Comparison of ENCODE assay signal across 30 cellular contexts in the genomic region with DNA sequence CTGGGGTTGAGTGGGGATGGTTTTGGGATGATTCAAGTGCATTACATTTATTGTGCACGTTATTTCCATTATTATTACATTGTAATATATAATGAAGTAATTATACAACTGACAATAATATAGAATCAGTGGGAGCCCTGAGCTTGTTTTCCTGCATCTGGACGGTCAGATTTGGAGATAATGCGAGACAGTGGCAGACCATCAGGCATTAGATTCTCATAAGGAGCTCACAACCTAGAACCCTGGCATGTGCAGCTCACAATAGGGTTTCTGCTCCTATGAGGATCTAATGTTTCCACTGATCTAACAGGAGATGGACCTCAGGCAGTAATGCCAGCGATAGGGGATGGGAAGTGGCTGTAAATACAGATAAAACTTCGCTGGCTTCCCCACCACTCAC.
"Had no signal": no experiment of that assay in that cellular context is flagged by ENCODE, and none has a peak within 500 bp of the region (broad histone marks: within the 10 kb centered on the region; RNA-seq: fewer than 3 reads in every experiment).

No MANE protein-coding gene starts in this region.

- H3K9me3 ChIP-seq: adrenal gland, ascending aorta, body of pancreas, breast epithelium had no signal

- H3K27me3 ChIP-seq: adrenal gland, ascending aorta, body of pancreas, brain microvascular endothelial cell, breast epithelium, cardiac muscle cell had no signal

- H3K4me3 ChIP-seq: adrenal gland, ascending aorta, body of pancreas, breast epithelium, cardiac muscle cell had no signal

- H3K27ac ChIP-seq: adrenal gland, ascending aorta, body of pancreas, brain microvascular endothelial cell, breast epithelium, cardiac muscle cell had no signal

- DNase-seq: activated effector memory CD4-positive, alpha-beta T cell treated with anti-CD3 and anti-CD28 coated beads, Interleukin-2, amount 50 U/mL, for 16 hours; activated effector memory CD4-positive, alpha-beta T cell treated with Interleukin-2 at 50 U/mL for 16 hours; activated gamma-delta T cell; activated gamma-delta T cell treated with Interleukin-2 at 50 U/mL for 16 hours; activated naive CD4-positive, alpha-beta T cell; activated naive CD4-positive, alpha-beta T cell treated with anti-CD3 and anti-CD28 coated beads for 36 hours; activated naive CD4-positive, alpha-beta T cell treated with anti-CD3 and anti-CD28 coated beads, Interleukin-2, amount 10 ng/mL, durations not matched to agents 7 days and 5 days; activated naive CD4-positive, alpha-beta T cell treated with anti-CD3 and anti-CD28 coated beads, Interleukin-2, amount 50 U/mL, for 16 hours; activated naive CD4-positive, alpha-beta T cell treated with Interleukin-2 at 50 U/mL for 16 hours; activated naive CD8-positive, alpha-beta T cell treated with anti-CD3 and anti-CD28 coated beads for 36 hours; activated naive CD8-positive, alpha-beta T cell treated with anti-CD3 and anti-CD28 coated beads, Interleukin-2, amount 10 ng/mL, durations not matched to agents 7 days and 5 days; activated naive CD8-positive, alpha-beta T cell treated with anti-CD3 and anti-CD28 coated beads, Interleukin-2, amount 50 U/mL, for 24 hours; activated T-cell treated with anti-CD3 and anti-CD28 coated beads, Interleukin-2, amount 50 U/mL, for 4 hours; activated T-cell treated with anti-CD3 and anti-CD28 coated beads, Interleukin-2, amount 50 U/mL, for 48 hours; activated T-cell treated with anti-CD3 and anti-CD28 coated beads, Interleukin-2, amount 50 U/mL, for 72 hours; adrenal gland; amniotic stem cell; amygdala; anterior cingulate cortex; aorta; body of pancreas; brain microvascular endothelial cell; caudate nucleus; central memory CD4-positive, alpha-beta T cell; cerebellar nuclear complex had no signal

- H3K36me3 ChIP-seq: adrenal gland, ascending aorta, brain microvascular endothelial cell, breast epithelium, cardiac muscle cell had no signal

- ATAC-seq: activated naive CD4-positive, alpha-beta T cell treated with anti-CD3 and anti-CD28 coated beads, Interleukin-2, amount 50 U/mL, for 72 hours; activated naive CD8-positive, alpha-beta T cell treated with anti-CD3 and anti-CD28 coated beads, Interleukin-2, amount 50 U/mL, for 24 hours; activated T-cell treated with anti-CD3 and anti-CD28 coated beads, Interleukin-2, amount 50 U/mL, for 4 hours; activated T-cell treated with anti-CD3 and anti-CD28 coated beads, Interleukin-2, amount 50 U/mL, for 72 hours; activated T-helper 17 cell treated with anti-CD3 and anti-CD28 coated beads, Interleukin-2, amount 50 U/mL, for 72 hours; body of pancreas had no signal

- H3K4me1 ChIP-seq: ascending aorta, breast epithelium had no signal
